8 cellular contexts compared by ENCODE assay signal in genomic region chr3:14261229-14261628, GRCh38.
DNase-seq lines count a peak whose midpoint lies in the region; ATAC-seq and TF ChIP-seq lines count a peak whose summit lies in the region.

No MANE protein-coding gene starts in this region.

- peaks cover 6% of the 10 kb centered on the region for H3K27me3 Mint-ChIP-seq in neural progenitor cell (ENCODE audit: insufficient read depth, low read depth)

- H3K4me1 ChIP-seq in neural progenitor cell (peaks cover 6% of the 10 kb centered on the region), stomach (peaks cover 0 to 21% (median 13%) of the 10 kb centered on the region in 4 donors)

- H3K9me3 ChIP-seq in neural progenitor cell (ENCODE audit: low read depth) (no peaks in the 10 kb centered on the region), stomach (no peaks in the 10 kb centered on the region)

- H3K4me2 ChIP-seq in neural progenitor cell = no peak overlapping the region

- TF ChIP-seq CTCF in neural progenitor cell (IDR thresholded peaks at IDR 0.05) (peak; percentile 99), stomach (IDR thresholded peaks at IDR 0.05) (peak in 6 of 7 experiments; percentile 88 to 98 (median 93))

- peaks cover 17% of the 10 kb centered on the region for H3K4me1 Mint-ChIP-seq in neural progenitor cell

- 12 to 20% (median 16%) methylated on average over 8 of the region's 8 CpGs for WGBS in stomach, 5 donors

- H3K36me3 Mint-ChIP-seq in neural progenitor cell = peaks cover 2% of the 10 kb centered on the region

- TF ChIP-seq POLR2A in stomach (IDR thresholded peaks at IDR 0.05) = no peak

- H3K36me3 ChIP-seq in neural progenitor cell = no peaks in the 10 kb centered on the region
- no peaks in the 10 kb centered on the region for H3K36me3 ChIP-seq in stomach

- ATAC-seq in GM19397 (IDR thresholded peaks at IDR 0.05; ENCODE audit: unreplicated experiment) = no peak

- no peak overlapping the region for H3K27ac Mint-ChIP-seq in neural progenitor cell

- H3K4me3 ChIP-seq in neural progenitor cell (no peak overlapping the region), stomach (no peak overlapping the region)

- H3K79me2 ChIP-seq in neural progenitor cell (ENCODE audit: low read depth) = no peaks in the 10 kb centered on the region

- peak; percentile 7 for DNase-seq in DMS153 treated with DMSO at 0.1 percent for 48 hours (lab: John Stamatoyannopoulos, UW; ENCODE audit: unreplicated experiment)
- peak; percentile 59 for DNase-seq in HS-27A (ENCODE audit: low read depth)
- DNase-seq in RPMI8226 = peak; percentile 75
- peak; percentile 60 for DNase-seq in activated T-helper 1 cell treated with Interleukin-2 at 50 U/mL for 16 hours (ENCODE audit: low read depth)
- DNase-seq in fibroblast of peridontal ligament (ENCODE audit: extremely low read depth) = peak; percentile 80
- peak; percentile 84 for DNase-seq in neural progenitor cell (ENCODE audit: low spot score)
- DNase-seq in stomach = peak; percentile 90

- H3K27me3 ChIP-seq in neural progenitor cell (no peaks in the 10 kb centered on the region), stomach (peaks cover 0 to 3% (median 0%) of the 10 kb centered on the region in 3 donors)

- TF ChIP-seq EP300 in stomach (IDR thresholded peaks at IDR 0.05) = no peak

- no peak overlapping the region for H2AFZ ChIP-seq in neural progenitor cell (replicated peaks)

- no peak overlapping the region for H3K27ac ChIP-seq in neural progenitor cell
- H3K27ac ChIP-seq in stomach = no peak overlapping the region

- peaks cover 2% of the 10 kb centered on the region for H3F3A ChIP-seq in neural progenitor cell (ENCODE audit: low read depth)

- H4K20me1 ChIP-seq in neural progenitor cell (ENCODE audit: low read depth) = no peaks in the 10 kb centered on the region

- H3K4me3 Mint-ChIP-seq in neural progenitor cell = no peak overlapping the region

- H3K9me3 Mint-ChIP-seq in neural progenitor cell = peaks cover 5% of the 10 kb centered on the region

- intact Hi-C loops in stomach (cut with DNase I; ENCODE audit: low total_unique reads) = loop anchor here (5.0 kb wide), 1 partner anchor 206 kb away; no protein-coding TSS in a partner anchor

- no peak overlapping the region for H3K9ac ChIP-seq in neural progenitor cell

Comparison
In these comparisons a context has a peak if more than half of its experiments do, and no peak if none do; other contexts are left out.
1. DNase-seq: peak in every context shown above with its lines; median percentile 90 in stomach; 84 in neural progenitor cell; 80 in fibroblast of peridontal ligament; 75 in RPMI8226; 60 in activated T-helper 1 cell treated with Interleukin-2 at 50 U/mL for 16 hours; 59 in HS-27A; 7 in DMS153 treated with DMSO at 0.1 percent for 48 hours.